30 cellular contexts compared by ENCODE assay signal in the genomic region with DNA sequence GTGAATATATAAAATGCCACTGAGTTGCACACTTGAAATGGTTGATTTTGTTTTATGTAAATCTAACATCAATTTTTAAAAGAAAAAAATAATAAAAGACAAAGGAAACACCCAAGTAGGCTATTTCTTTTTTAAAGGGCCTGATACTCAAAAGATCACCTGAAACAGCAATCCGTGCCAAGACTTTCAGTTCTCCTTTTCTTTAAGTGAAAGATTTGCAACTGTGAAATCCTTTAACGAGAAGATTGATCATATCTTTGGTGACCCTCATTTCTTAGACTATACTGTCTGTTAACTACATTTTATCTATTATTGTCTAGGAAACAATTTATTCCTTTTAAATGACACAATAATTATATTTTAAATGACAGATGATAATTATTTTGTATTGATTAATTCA.
"Had no signal": no experiment of that assay in that cellular context is flagged by ENCODE, and none has a peak within 500 bp of the region (broad histone marks: within the 10 kb centered on the region; RNA-seq: fewer than 3 reads in every experiment).

No MANE protein-coding gene starts in this region.

- H3K9me3 ChIP-seq: SJSA1, SK-N-SH had no signal

- DNase-seq: NCI-H1048, NCI-H1092 treated with DMSO at 0.1 percent for 48 hours, NCI-H1105 treated with DMSO at 0.1 percent for 48 hours, NCI-H1417, NCI-H1436, NCI-H146, NCI-H1694, NCI-H187, NCI-H1930, NCI-H2029 treated with DMSO at 0.1 percent for 48 hours, NCI-H2081 treated with DMSO at 0.1 percent for 48 hours, NCI-H2107, NCI-H2171, NCI-H226, NCI-H446 treated with DMSO at 0.1 percent for 48 hours, NCI-H510A, NCI-H524, NCI-H526, NCI-H69, NCI-H748 treated with DMSO at 0.1 percent for 48 hours, NCI-H82, PC-9, Right ventricle myocardium superior, SHP77 treated with DMSO at 0.1 percent for 48 hours, SK-N-SH, SW 1271, T-helper 1 cell had no signal

- H3K36me3 ChIP-seq: SJSA1 had no signal

- H3K4me1 ChIP-seq: SJSA1 had no signal

- H3K4me2 ChIP-seq: PC-9, SK-N-SH had no signal

- H2AFZ ChIP-seq: PC-9 had no signal

- H3K9me2 ChIP-seq: SK-N-SH had no signal

- H3K9ac ChIP-seq: SK-N-SH had no signal

- H3K27ac ChIP-seq: PC-9, SJSA1 had no signal

- ATAC-seq: Panc1 had no signal

- H3K4me3 ChIP-seq: PC-9, SJSA1 had no signal

- H3K27me3 ChIP-seq: SJSA1 had no signal

- FAIRE-seq: RCC 7860 had no signal
